7 cellular contexts compared by ENCODE assay signal in the genomic region with DNA sequence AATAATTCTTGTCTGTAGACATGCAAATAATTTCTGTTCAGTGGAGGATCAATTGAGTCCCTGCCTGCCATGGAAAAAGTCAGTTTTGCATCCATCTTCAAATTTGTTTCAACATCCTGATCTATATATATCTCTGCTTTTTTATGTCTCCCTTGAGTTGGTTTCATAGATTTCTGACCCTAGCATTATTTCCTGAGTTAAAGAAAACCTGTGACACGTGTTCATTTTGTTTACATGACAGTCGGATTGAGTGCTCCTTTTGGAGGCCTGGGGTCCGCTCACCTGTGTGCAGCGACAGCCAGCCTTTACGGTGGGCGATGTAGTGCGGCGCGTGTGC. TPM values are rescaled to one million over a fixed set of nuclear protein-coding genes. Genes with fewer than 3 reads are reported as not detected.
DNase-seq lines count a peak whose midpoint lies in the region; ATAC-seq and TF ChIP-seq lines count a peak whose summit lies in the region.

No MANE protein-coding gene starts in this region.

- peak overlapping the region; percentile 92 for H3K4me3 ChIP-seq in OCI-LY3 (ENCODE audit: low read length)
- H3K4me3 ChIP-seq in epithelial cell of proximal tubule (ENCODE audit: low read depth, low read length) = peak overlapping the region; percentile 79
- H3K4me3 ChIP-seq in ovary = peak overlapping the region; percentile 97

- TF ChIP-seq CTCF in OCI-LY3 (IDR thresholded peaks at IDR 0.05; ENCODE audit: low read depth, low read length) (no peak), epithelial cell of proximal tubule (conservative IDR thresholded peaks at IDR 0.05; ENCODE audit: low read depth, low read length) (no peak), ovary (IDR thresholded peaks at IDR 0.05) (no peak), GM13976 (IDR thresholded peaks at IDR 0.05; ENCODE audit: borderline replicate concordance, control extremely low read depth, extremely low read depth, insufficient read depth, missing control alignments) (no peak)

- no peak for TF ChIP-seq POLR2A in ovary (IDR thresholded peaks at IDR 0.05)

- peaks cover 9% of the 10 kb centered on the region for H3K79me2 ChIP-seq in OCI-LY3 (ENCODE audit: low read length)

- H3K9me3 ChIP-seq in OCI-LY3 (ENCODE audit: insufficient read depth, low read length) (no peaks in the 10 kb centered on the region), ovary (no peaks in the 10 kb centered on the region)

- H3K27ac ChIP-seq in OCI-LY3 (ENCODE audit: low read length) (no peak overlapping the region; the same call in 1 of the 2 replicates), ovary (peak overlapping the region; percentile 73 to 85)

- peak overlapping the region; percentile 72 for H3K9ac ChIP-seq in OCI-LY3 (ENCODE audit: low read length)

- H4K20me1 ChIP-seq in OCI-LY3 (ENCODE audit: insufficient read depth, low read length) = no peaks in the 10 kb centered on the region

- TF ChIP-seq EP300 in ovary (IDR thresholded peaks at IDR 0.05) = no peak

- no peak for DNase-seq in epithelial cell of proximal tubule (ENCODE audit: low read depth)
- DNase-seq in ovary = no peak
- DNase-seq in stimulated activated CD4-positive, alpha-beta T cell treated with anti-CD3 and anti-CD28 coated beads, Interleukin-2, amount 100 ng/mL, for 24 hours = no peak
- no peak for DNase-seq in GM13976 (ENCODE audit: low spot score)
- DNase-seq in DMS114 treated with DMSO at 0.1 percent for 48 hours (lab: John Stamatoyannopoulos, UW; ENCODE audit: unreplicated experiment) = no peak

- H3K4me1 ChIP-seq in OCI-LY3 (ENCODE audit: low read length) (peaks cover 15% of the 10 kb centered on the region), ovary (ENCODE audit: insufficient read depth) (peaks cover 1% of the 10 kb centered on the region)

- H2AFZ ChIP-seq in OCI-LY3 (ENCODE audit: low read depth, low read length) = no peak overlapping the region; the same call in 1 of the 2 replicates

- H3K27me3 ChIP-seq in OCI-LY3 (ENCODE audit: low read depth, low read length) (0 out of 2 replicates have a peak, but pooled peaks cover 3% of the 10 kb centered on the region), ovary (no peaks in the 10 kb centered on the region)

- H3K36me3 ChIP-seq in OCI-LY3 (replicated peaks; ENCODE audit: low read depth, low read length) = peaks cover 24% of the 10 kb centered on the region
- no peaks in the 10 kb centered on the region for H3K36me3 ChIP-seq in ovary

- WGBS in ovary, 3 donors = 1 to 4% (median 1%) methylated on average over 9 of the region's 9 CpGs

- ATAC-seq in GM21737 (IDR thresholded peaks at IDR 0.05; ENCODE audit: unreplicated experiment) = peak; percentile 3

- intact Hi-C loops in ovary (cut with DNase I) = no loop called here

- in situ Hi-C loops in GM13976 (cut with MboI; ENCODE audit: low sequenced_read_pairs, unreplicated experiment) = no loop called here

- H3K4me2 ChIP-seq in OCI-LY3 (ENCODE audit: low read length) = peak overlapping the region; percentile 100

RNA-seq across cellular contexts. Expression of a gene that starts 0.7 kb away (rescaled TPM):
- total RNA-seq in epithelial cell of proximal tubule (156 and 225 TPM in 2 replicates), ovary (100 to 1,000 TPM in 1 of 7 donors, 10 to 100 TPM in 6; 73.0 to 111 (median 90.9) TPM)
- 100 to 1,000 TPM; 104 to 124 TPM for polyA plus RNA-seq in ovary

RNA-seq across cellular contexts. Expression of a gene that starts 37.7 kb away (rescaled TPM):
- 17.6 and 17.7 TPM in 2 replicates for total RNA-seq in epithelial cell of proximal tubule
- total RNA-seq in ovary = 10 to 100 TPM; 20.9 to 41.0 (median 38.8) TPM
- 10 to 100 TPM; 19.3 to 55.1 TPM for polyA plus RNA-seq in ovary

RNA-seq across cellular contexts. Expression of a gene that starts 57.6 kb away (rescaled TPM):
- 22.5 and 26.7 TPM in 2 replicates for total RNA-seq in epithelial cell of proximal tubule
- 10 to 100 TPM in 6 of 7 donors, 1 to 10 TPM in 1; 9.1 to 24.8 (median 19.1) TPM for total RNA-seq in ovary
- polyA plus RNA-seq in ovary = 10 to 100 TPM in 1 of 2 donors, 1 to 10 TPM in 1; 9.9 to 32.1 TPM
